Comparison of ENCODE assay signal across 1 cellular context in the genomic region with DNA sequence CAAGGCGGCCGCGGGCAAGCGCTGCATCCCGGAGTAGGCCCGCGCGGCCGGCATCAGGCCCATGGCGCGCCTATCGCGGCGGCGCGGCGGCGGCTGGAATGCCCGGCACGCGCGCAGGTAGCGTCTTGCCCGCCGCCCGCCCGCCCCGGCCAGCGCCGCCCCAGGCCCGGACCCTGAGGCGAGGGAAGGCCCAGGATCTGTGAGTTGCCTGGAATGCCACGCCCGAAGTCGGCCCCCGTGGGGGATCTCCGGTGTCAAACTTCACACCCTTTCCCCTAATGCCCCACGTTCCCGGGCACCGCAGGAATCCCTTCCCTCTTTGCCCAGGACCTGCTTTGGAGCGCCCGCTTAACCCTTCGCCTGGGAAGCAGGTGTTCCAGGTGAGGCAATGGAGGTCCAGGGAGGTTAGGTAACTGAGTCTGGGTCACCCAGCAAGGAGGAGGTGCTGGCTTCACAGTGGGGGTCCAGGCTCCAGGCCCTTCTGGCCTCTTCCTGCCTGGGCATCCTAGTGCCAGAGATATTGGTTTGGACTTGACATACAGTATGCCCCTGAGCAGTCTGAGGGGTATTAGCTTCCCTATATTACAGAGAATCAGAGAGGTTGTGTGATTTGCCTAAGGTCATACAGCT.
TF ChIP-seq lines count a peak whose summit lies in the region.

No MANE protein-coding gene starts in this region.

TF ChIP-seq in WTC11, 78 proteins besides CTCF, POLR2A, EP300 and RAD21 (continued from another document):
- no peak for TF ChIP-seq ZNF138 (CRISPR knock-in tag; conservative IDR thresholded peaks at IDR 0.05)
- TF ChIP-seq ZBTB21 (CRISPR knock-in tag; IDR thresholded peaks at IDR 0.05; ENCODE audit: borderline replicate concordance) = no peak
- TF ChIP-seq MYBL2 (CRISPR knock-in tag; IDR thresholded peaks at IDR 0.05) = no peak
- no peak for TF ChIP-seq NFYB (CRISPR knock-in tag; conservative IDR thresholded peaks at IDR 0.05; ENCODE audit: low read depth)
- no peak for TF ChIP-seq E2F1 (CRISPR knock-in tag; IDR thresholded peaks at IDR 0.05)
- no peak for TF ChIP-seq SMAD3 (CRISPR knock-in tag; IDR thresholded peaks at IDR 0.05; ENCODE audit: borderline replicate concordance)
